ENCODE assay signal across 9 cellular contexts in genomic region chr3:46981932-46982471, GRCh38. TPM values are rescaled to one million over a fixed set of nuclear protein-coding genes. Genes with fewer than 3 reads are reported as not detected.
A peak's percentile ranks its signal among the peaks of the same experiment; 100 is the strongest.
DNase-seq lines count a peak whose midpoint lies in the region; FAIRE-seq and TF ChIP-seq lines count a peak whose summit lies in the region.
"Had no signal": no experiment of that assay in that cellular context is flagged by ENCODE, and none has a peak within 500 bp of the region (broad histone marks: within the 10 kb centered on the region; RNA-seq: fewer than 3 reads in every experiment).

No MANE protein-coding gene starts in this region.

- no peaks in the 10 kb centered on the region for H3K36me3 ChIP-seq in smooth muscle cell (ENCODE audit: low read depth)

- H4K20me1 ChIP-seq in smooth muscle cell (ENCODE audit: low read depth): no peaks in the 10 kb centered on the region

- peaks cover 9% of the 10 kb centered on the region for H3K4me1 ChIP-seq in smooth muscle cell (ENCODE audit: low read depth)

- H3K4me2 ChIP-seq in smooth muscle cell: no peak overlapping the region

- no peaks in the 10 kb centered on the region for H3K79me2 ChIP-seq in smooth muscle cell (ENCODE audit: low read depth)

- FAIRE-seq in H54 (lab: Jason Lieb, UNC): no peak

- POLR2A ChIA-PET in activated CD4-positive, alpha-beta memory T cell treated with anti-CD3 and anti-CD28 coated beads, Interleukin-2, amount 10 ng/mL, durations not matched to agents 7 days and 5 days (lab: Charles Lee): interaction anchor here (0.8 to 7.7 kb wide), 8 partner anchors 11 to 52 kb away, joined by 3 to 64 read pairs (median 5); no protein-coding TSS in a partner anchor

- no peak for TF ChIP-seq CTCF in smooth muscle cell (IDR thresholded peaks at IDR 0.05; ENCODE audit: borderline replicate concordance, insufficient read depth, poor library complexity, severe bottlenecking)

- CTCF ChIA-PET in activated CD4-positive, alpha-beta memory T cell treated with anti-CD3 and anti-CD28 coated beads, Interleukin-2, amount 10 ng/mL, durations not matched to agents 7 days and 5 days (lab: Charles Lee): interaction anchor here (0.9 to 2.2 kb wide), 5 partner anchors 9 to 58 kb away, joined by 3 to 8 read pairs (median 4); no protein-coding TSS in a partner anchor

- H3K4me1 Mint-ChIP-seq in activated CD4-positive, alpha-beta memory T cell treated with anti-CD3 and anti-CD28 coated beads, Interleukin-2, amount 10 ng/mL, durations not matched to agents 7 days and 5 days: peaks cover 72% of the 10 kb centered on the region

- peaks cover 32% of the 10 kb centered on the region for H3K36me3 Mint-ChIP-seq in activated CD4-positive, alpha-beta memory T cell treated with anti-CD3 and anti-CD28 coated beads, Interleukin-2, amount 10 ng/mL, durations not matched to agents 7 days and 5 days (ENCODE audit: low read depth)

- no peaks in the 10 kb centered on the region for H3K27me3 Mint-ChIP-seq in activated CD4-positive, alpha-beta memory T cell treated with anti-CD3 and anti-CD28 coated beads, Interleukin-2, amount 10 ng/mL, durations not matched to agents 7 days and 5 days

- peak overlapping the region; percentile 76 for H3K27ac ChIP-seq in smooth muscle cell (ENCODE audit: low read depth)

- H3K27me3 ChIP-seq in smooth muscle cell (ENCODE audit: low read depth): no peaks in the 10 kb centered on the region

- TF ChIP-seq POLR2A in H54 (IDR thresholded peaks at IDR 0.05; ENCODE audit: low read depth, low read length): no peak

- H2AFZ ChIP-seq in smooth muscle cell (ENCODE audit: low read depth): no peak overlapping the region

- peak overlapping the region; percentile 89 for H3K4me3 Mint-ChIP-seq in activated CD4-positive, alpha-beta memory T cell treated with anti-CD3 and anti-CD28 coated beads, Interleukin-2, amount 10 ng/mL, durations not matched to agents 7 days and 5 days

- peak overlapping the region; percentile 90 for H3K27ac Mint-ChIP-seq in activated CD4-positive, alpha-beta memory T cell treated with anti-CD3 and anti-CD28 coated beads, Interleukin-2, amount 10 ng/mL, durations not matched to agents 7 days and 5 days

- H3K4me3 ChIP-seq in iPS-18c (ENCODE audit: insufficient read depth, low read depth, low read length): peak overlapping the region; percentile 20
- H3K4me3 ChIP-seq in smooth muscle cell: no peak overlapping the region

- peak; percentile 35 for DNase-seq in DMS53 (lab: John Stamatoyannopoulos, UW)
- no peak for DNase-seq in DMS53 treated with DMSO at 0.1 percent for 48 hours (lab: John Stamatoyannopoulos, UW; ENCODE audit: unreplicated experiment)
- no peak for DNase-seq in activated CD4-positive, alpha-beta memory T cell treated with anti-CD3 and anti-CD28 coated beads, Interleukin-2, amount 10 ng/mL, durations not matched to agents 7 days and 5 days
- DNase-seq in smooth muscle cell (lab: John Stamatoyannopoulos, UW; ENCODE audit: unreplicated experiment): no peak
- no peak for DNase-seq in SHP77 treated with DMSO at 0.1 percent for 48 hours (lab: John Stamatoyannopoulos, UW)
- DNase-seq in H54 (ENCODE audit: insufficient read length, low spot score): no peak
- DNase-seq in DMS 273 treated with DMSO at 0.1 percent for 48 hours (lab: John Stamatoyannopoulos, UW): no peak
- DNase-seq: 8988T had no signal

- peak overlapping the region; percentile 51 for H3K9ac ChIP-seq in smooth muscle cell (ENCODE audit: low read depth)

- H3K9me3 ChIP-seq in iPS-18c (ENCODE audit: control insufficient read depth, insufficient read depth, low read length) (no peaks in the 10 kb centered on the region), smooth muscle cell (replicated peaks; ENCODE audit: low read depth) (no peaks in the 10 kb centered on the region)

- 49% methylated on average over 5 of the region's 5 CpGs for WGBS in smooth muscle cell (ENCODE audit: low lambda C conversion rate)

- H3F3A ChIP-seq in smooth muscle cell (ENCODE audit: low read depth): peaks cover 2% of the 10 kb centered on the region

- H3K9me3 Mint-ChIP-seq in activated CD4-positive, alpha-beta memory T cell treated with anti-CD3 and anti-CD28 coated beads, Interleukin-2, amount 10 ng/mL, durations not matched to agents 7 days and 5 days: no peaks in the 10 kb centered on the region

RNA-seq across cellular contexts. Expression of gene NBEAL2, which starts 2.5 kb away (rescaled TPM):
- 100 to 1,000 TPM; 254 to 267 TPM for total RNA-seq in activated CD4-positive, alpha-beta memory T cell treated with anti-CD3 and anti-CD28 coated beads, Interleukin-2, amount 10 ng/mL, durations not matched to agents 7 days and 5 days
- total RNA-seq in smooth muscle cell: 11.0 and 11.9 TPM in 2 replicates
- 4.1 and 26.8 TPM in 2 replicates for polyA plus RNA-seq in smooth muscle cell

RNA-seq across cellular contexts. Expression of gene CCDC12, which starts 5.5 kb away (rescaled TPM):
- total RNA-seq in activated CD4-positive, alpha-beta memory T cell treated with anti-CD3 and anti-CD28 coated beads, Interleukin-2, amount 10 ng/mL, durations not matched to agents 7 days and 5 days: 10 to 100 TPM; 55.0 to 56.7 TPM
- 12.5 and 23.9 TPM in 2 replicates for total RNA-seq in smooth muscle cell
- 52.4 and 69.0 TPM in 2 replicates for polyA plus RNA-seq in smooth muscle cell

Comparison
In these comparisons a context has a peak if more than half of its experiments do, and no peak if none do; other contexts are left out.
1. RNA of gene NBEAL2, which starts 2.5 kb away (total RNA-seq): 254 to 267 TPM in activated CD4-positive, alpha-beta memory T cell treated with anti-CD3 and anti-CD28 coated beads, Interleukin-2, amount 10 ng/mL, durations not matched to agents 7 days and 5 days; 11.0 to 11.9 TPM in smooth muscle cell; every median in the first group is over 10 times any median in the second.